ENCODE assay signal across 1 cellular context in the genomic region with DNA sequence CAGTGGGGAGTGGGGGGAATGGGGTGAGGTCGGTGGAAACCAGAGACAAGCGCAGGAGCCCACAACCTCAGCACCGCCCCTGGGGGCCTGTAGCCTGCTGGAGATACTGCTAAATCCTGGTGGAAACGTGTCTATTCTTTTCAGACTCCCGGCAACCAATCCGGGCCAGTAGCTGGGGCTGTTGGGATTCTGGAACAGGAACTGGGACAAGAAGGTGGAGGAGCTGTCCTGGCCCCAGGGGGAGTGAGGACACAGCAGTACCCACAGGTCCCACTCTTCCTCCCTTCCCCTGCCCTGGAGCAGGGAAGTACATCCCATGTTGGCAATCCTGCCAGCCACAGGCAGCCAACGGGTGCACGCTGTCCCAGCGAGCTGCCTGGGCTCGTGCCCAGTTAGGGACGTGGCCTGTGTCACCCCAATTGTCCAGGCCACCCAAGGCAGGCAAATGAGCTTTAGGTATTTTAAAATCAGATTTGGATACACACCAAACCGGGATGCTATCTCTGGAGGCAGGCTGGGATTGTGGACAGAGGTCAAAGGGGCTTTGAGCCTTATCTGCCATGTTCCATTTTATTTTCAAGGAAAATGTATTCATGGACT.
TF ChIP-seq lines count a peak whose summit lies in the region.

No MANE protein-coding gene starts in this region.

TF ChIP-seq in liver, 16 proteins besides CTCF, POLR2A, EP300 and RAD21 (continued from another document):
- TF ChIP-seq, protein P1, sequence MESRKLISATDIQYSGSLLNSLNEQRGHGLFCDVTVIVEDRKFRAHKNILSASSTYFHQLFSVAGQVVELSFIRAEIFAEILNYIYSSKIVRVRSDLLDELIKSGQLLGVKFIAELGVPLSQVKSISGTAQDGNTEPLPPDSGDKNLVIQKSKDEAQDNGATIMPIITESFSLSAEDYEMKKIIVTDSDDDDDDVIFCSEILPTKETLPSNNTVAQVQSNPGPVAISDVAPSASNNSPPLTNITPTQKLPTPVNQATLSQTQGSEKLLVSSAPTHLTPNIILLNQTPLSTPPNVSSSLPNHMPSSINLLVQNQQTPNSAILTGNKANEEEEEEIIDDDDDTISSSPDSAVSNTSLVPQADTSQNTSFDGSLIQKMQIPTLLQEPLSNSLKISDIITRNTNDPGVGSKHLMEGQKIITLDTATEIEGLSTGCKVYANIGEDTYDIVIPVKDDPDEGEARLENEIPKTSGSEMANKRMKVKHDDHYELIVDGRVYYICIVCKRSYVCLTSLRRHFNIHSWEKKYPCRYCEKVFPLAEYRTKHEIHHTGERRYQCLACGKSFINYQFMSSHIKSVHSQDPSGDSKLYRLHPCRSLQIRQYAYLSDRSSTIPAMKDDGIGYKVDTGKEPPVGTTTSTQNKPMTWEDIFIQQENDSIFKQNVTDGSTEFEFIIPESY (IDR thresholded peaks at IDR 0.05), result peak; percentile 86
- TF ChIP-seq YY1 (IDR thresholded peaks at IDR 0.05) (peak; percentile 85), HNF4A (conservative IDR thresholded peaks at IDR 0.05) (peak; percentile 93 to 95), NR2F2 (IDR thresholded peaks at IDR 0.05) (peak; percentile 100)
- TF ChIP-seq, protein P2, sequence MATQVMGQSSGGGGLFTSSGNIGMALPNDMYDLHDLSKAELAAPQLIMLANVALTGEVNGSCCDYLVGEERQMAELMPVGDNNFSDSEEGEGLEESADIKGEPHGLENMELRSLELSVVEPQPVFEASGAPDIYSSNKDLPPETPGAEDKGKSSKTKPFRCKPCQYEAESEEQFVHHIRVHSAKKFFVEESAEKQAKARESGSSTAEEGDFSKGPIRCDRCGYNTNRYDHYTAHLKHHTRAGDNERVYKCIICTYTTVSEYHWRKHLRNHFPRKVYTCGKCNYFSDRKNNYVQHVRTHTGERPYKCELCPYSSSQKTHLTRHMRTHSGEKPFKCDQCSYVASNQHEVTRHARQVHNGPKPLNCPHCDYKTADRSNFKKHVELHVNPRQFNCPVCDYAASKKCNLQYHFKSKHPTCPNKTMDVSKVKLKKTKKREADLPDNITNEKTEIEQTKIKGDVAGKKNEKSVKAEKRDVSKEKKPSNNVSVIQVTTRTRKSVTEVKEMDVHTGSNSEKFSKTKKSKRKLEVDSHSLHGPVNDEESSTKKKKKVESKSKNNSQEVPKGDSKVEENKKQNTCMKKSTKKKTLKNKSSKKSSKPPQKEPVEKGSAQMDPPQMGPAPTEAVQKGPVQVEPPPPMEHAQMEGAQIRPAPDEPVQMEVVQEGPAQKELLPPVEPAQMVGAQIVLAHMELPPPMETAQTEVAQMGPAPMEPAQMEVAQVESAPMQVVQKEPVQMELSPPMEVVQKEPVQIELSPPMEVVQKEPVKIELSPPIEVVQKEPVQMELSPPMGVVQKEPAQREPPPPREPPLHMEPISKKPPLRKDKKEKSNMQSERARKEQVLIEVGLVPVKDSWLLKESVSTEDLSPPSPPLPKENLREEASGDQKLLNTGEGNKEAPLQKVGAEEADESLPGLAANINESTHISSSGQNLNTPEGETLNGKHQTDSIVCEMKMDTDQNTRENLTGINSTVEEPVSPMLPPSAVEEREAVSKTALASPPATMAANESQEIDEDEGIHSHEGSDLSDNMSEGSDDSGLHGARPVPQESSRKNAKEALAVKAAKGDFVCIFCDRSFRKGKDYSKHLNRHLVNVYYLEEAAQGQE (IDR thresholded peaks at IDR 0.05), result peak; percentile 67
